22 cellular contexts compared by ENCODE assay signal in genomic region chr17:41844971-41845370, GRCh38. TPM values are rescaled to one million over a fixed set of nuclear protein-coding genes. Genes with fewer than 3 reads are reported as not detected.
DNase-seq lines count a peak whose midpoint lies in the region; ATAC-seq, FAIRE-seq and TF ChIP-seq lines count a peak whose summit lies in the region.
"Had no signal": no experiment of that assay in that cellular context is flagged by ENCODE, and none has a peak within 500 bp of the region (broad histone marks: within the 10 kb centered on the region; RNA-seq: fewer than 3 reads in every experiment).

No MANE protein-coding gene starts in this region.

- no peak overlapping the region for H3K18ac ChIP-seq in IMR-90 (ENCODE audit: low read depth, low read length)

- in situ Hi-C loops in IMR-90 (cut with MboI; ENCODE audit: low sequenced_read_pairs): no loop called here

- H3K4me1 ChIP-seq in IMR-90 (ENCODE audit: control insufficient read depth, insufficient read depth, low read length) (no peaks in the 10 kb centered on the region), RWPE2 (ENCODE audit: insufficient read depth, poor library complexity, severe bottlenecking) (no peaks in the 10 kb centered on the region), foreskin keratinocyte (no peaks in the 10 kb centered on the region), A673 (ENCODE audit: insufficient read depth, low read length, poor library complexity, severe bottlenecking) (no peaks in the 10 kb centered on the region), hepatocyte (ENCODE audit: insufficient read depth) (no peaks in the 10 kb centered on the region)

- H4K8ac ChIP-seq in IMR-90 (ENCODE audit: low read depth in 2 of 2, low read length in 2 of 2): no peak overlapping the region

- H3K79me1 ChIP-seq in IMR-90 (ENCODE audit: low read depth in 1 of 2, low read length in 2 of 2): peaks cover 12 to 24% of the 10 kb centered on the region in 2 experiments

- no peak for TF ChIP-seq RAD21 in IMR-90 (IDR thresholded peaks at IDR 0.05; ENCODE audit: low read length)

- H3K9me3 ChIP-seq in IMR-90 (ENCODE audit: control insufficient read depth, insufficient read depth, low read length) (no peaks in the 10 kb centered on the region), RWPE2 (ENCODE audit: severe bottlenecking) (no peaks in the 10 kb centered on the region), A673 (ENCODE audit: low read depth, low read length, poor library complexity, severe bottlenecking) (no peaks in the 10 kb centered on the region), hepatocyte (ENCODE audit: low read depth) (no peaks in the 10 kb centered on the region)

- H3K36me3 ChIP-seq in IMR-90 (ENCODE audit: control insufficient read depth, insufficient read depth, low read length) (0 out of 2 replicates have a peak, but pooled peaks cover 4% of the 10 kb centered on the region), RWPE2 (ENCODE audit: low read depth) (no peaks in the 10 kb centered on the region), A673 (ENCODE audit: insufficient read depth, low read length, poor library complexity, severe bottlenecking) (no peaks in the 10 kb centered on the region), hepatocyte (replicated peaks; ENCODE audit: insufficient read depth, low read depth) (no peaks in the 10 kb centered on the region)

- intact Hi-C loops in IMR-90 (cut with micrococcal nuclease) (no loop called here), A673 (cut with micrococcal nuclease; ENCODE audit: unreplicated experiment) (no loop called here)

- POLR2A ChIA-PET in IMR-90 (lab: Charles Lee; ENCODE audit: unreplicated experiment): no interaction called here
- POLR2A ChIA-PET in A673 (lab: Charles Lee; ENCODE audit: low non-redundant PET): no interaction called here

- H2AK9ac ChIP-seq in IMR-90 (replicated peaks; ENCODE audit: low read depth, low read length, poor library complexity): peak overlapping the region; percentile 79

- H3K79me2 ChIP-seq in hepatocyte: peaks cover 14% of the 10 kb centered on the region

- WGBS in IMR-90 (ENCODE audit: extremely low coverage in 2 of 2, insufficient read length in 1 of 2), 2 experiments: 61% methylated on average over 3 of the region's 6 CpGs; no CpG with 5 or more reads in 1 of the 2 experiments
- WGBS in hepatocyte (ENCODE audit: low lambda C conversion rate, missing lambda C conversion rate): 93% methylated on average over 6 of the region's 6 CpGs

- no peak for TF ChIP-seq POLR2A in IMR-90 (IDR thresholded peaks at IDR 0.05; ENCODE audit: low read depth, low read length)

- H4K5ac ChIP-seq in IMR-90 (ENCODE audit: low read depth, low read length): no peak overlapping the region

- H3K23ac ChIP-seq in IMR-90 (ENCODE audit: low read depth, low read length): no peak overlapping the region

- no peak overlapping the region for H3K9ac ChIP-seq in IMR-90 (ENCODE audit: low read depth, low read length)

- no peak overlapping the region for H2BK15ac ChIP-seq in IMR-90 (ENCODE audit: low read depth, low read length)

- H2AFZ ChIP-seq in IMR-90 (replicated peaks; ENCODE audit: low read length, poor library complexity): peak overlapping the region; percentile 24
- no peak overlapping the region for H2AFZ ChIP-seq in hepatocyte

- ATAC-seq in IMR-90 (ENCODE audit: low read depth): no peak
- peak; percentile 57; the same call in 1 of the 3 replicates for ATAC-seq in RWPE2 (ENCODE audit: low read depth)
- peak; percentile 33 for ATAC-seq in foreskin keratinocyte
- ATAC-seq: GM12878, SK-N-SH treated with all-trans-retinoic acid at 6 μM for 48 hours had no signal

- H2BK120ac ChIP-seq in IMR-90 (ENCODE audit: low read depth, low read length): no peak overlapping the region

- BruUV-seq in IMR-90 (replicated peaks; lab: Mats Ljungman, UMichigan) (no TSS peak), A673 (replicated peaks; lab: Mats Ljungman, UMichigan) (no TSS peak)

- peaks cover 29% of the 10 kb centered on the region for H4K20me1 ChIP-seq in IMR-90 (ENCODE audit: insufficient read depth, low read length)
- peaks cover 9% of the 10 kb centered on the region for H4K20me1 ChIP-seq in hepatocyte (ENCODE audit: insufficient read depth, poor library complexity, severe bottlenecking)

- H3K4me3 ChIP-seq in IMR-90 (ENCODE audit: insufficient read depth, low read depth, low read length) (no peak overlapping the region), RWPE2 (ENCODE audit: severe bottlenecking) (no peak overlapping the region), A673 (ENCODE audit: low read depth, low read length, poor library complexity, severe bottlenecking) (no peak overlapping the region), hepatocyte (no peak overlapping the region)
- H3K4me3 ChIP-seq: GM12878 had no signal

- H3K4ac ChIP-seq in IMR-90 (ENCODE audit: low read depth, low read length): no peak overlapping the region

- H3K27ac ChIP-seq in IMR-90 (ENCODE audit: insufficient read depth, low read length) (no peak overlapping the region), RWPE2 (ENCODE audit: poor library complexity, severe bottlenecking) (no peak overlapping the region), foreskin keratinocyte (no peak overlapping the region), A673 (ENCODE audit: low read depth, low read length, poor library complexity, severe bottlenecking) (no peak overlapping the region), hepatocyte (no peak overlapping the region)
- H3K27ac ChIP-seq: 22Rv1, C4-2B had no signal

- DNase-seq in Daoy (ENCODE audit: low read depth) (peak; percentile 41), IMR-90 (peak; percentile 35), RWPE2 (ENCODE audit: low spot score) (no peak), foreskin keratinocyte (peak in 1 of 2 donors; percentile 71), A673 (ENCODE audit: low spot score) (no peak), cerebellar nuclear complex (lab: John Stamatoyannopoulos, UW) (no peak), urothelium cell line (ENCODE audit: low spot score) (no peak), hepatocyte (ENCODE audit: low spot score) (no peak)
- DNase-seq: CD8-positive, alpha-beta memory T cell; DMS53; MV-4-11; NCI-H1105 treated with DMSO at 0.1 percent for 48 hours; NCI-H2081; NCI-H2171 treated with DMSO at 0.1 percent for 48 hours; NCI-H446 treated with DMSO at 0.1 percent for 48 hours; NCI-H526 treated with DMSO at 0.1 percent for 48 hours had no signal

- no peaks in the 10 kb centered on the region for H3K9me2 ChIP-seq in hepatocyte (replicated peaks; ENCODE audit: insufficient read depth)

- no peak overlapping the region for H4K91ac ChIP-seq in IMR-90 (ENCODE audit: insufficient read depth, low read depth, low read length)

- no peak overlapping the region for H2BK20ac ChIP-seq in IMR-90 (ENCODE audit: low read depth, low read length)

- H3K9me1 ChIP-seq in IMR-90 (ENCODE audit: insufficient read depth, low read length): peaks cover 11% of the 10 kb centered on the region

- H3K4me2 ChIP-seq in IMR-90 (ENCODE audit: low read depth, low read length): no peak overlapping the region
- no peak overlapping the region for H3K4me2 ChIP-seq in hepatocyte

- H2BK5ac ChIP-seq in IMR-90 (ENCODE audit: low read depth, low read length, poor library complexity, severe bottlenecking): no peak overlapping the region

- TF ChIP-seq CTCF in IMR-90 (conservative IDR thresholded peaks at IDR 0.05; ENCODE audit: low read depth, low read length) (no peak), RWPE2 (IDR thresholded peaks at IDR 0.05; ENCODE audit: poor library complexity, severe bottlenecking) (no peak), foreskin keratinocyte (conservative IDR thresholded peaks at IDR 0.05) (no peak), A673 (conservative IDR thresholded peaks at IDR 0.05; ENCODE audit: low read depth, low read length) (no peak), hepatocyte (IDR thresholded peaks at IDR 0.05; ENCODE audit: poor library complexity) (no peak)

- CTCF ChIA-PET in IMR-90 (lab: Yijun Ruan, JAX): no interaction called here
- CTCF ChIA-PET in A673 (lab: Charles Lee): no interaction called here

- H3K14ac ChIP-seq in IMR-90 (replicated peaks; ENCODE audit: low read depth, low read length): no peak overlapping the region

- FAIRE-seq in urothelium cell line (lab: Jason Lieb, UNC): no peak
- FAIRE-seq: GM12878, H1 had no signal

- dilution Hi-C loops in IMR-90 (cut with HindIII; ENCODE audit: low sequenced_read_pairs, unreplicated experiment): no loop called here

- H3K27me3 ChIP-seq in IMR-90 (ENCODE audit: control insufficient read depth, insufficient read depth, low read length) (no peaks in the 10 kb centered on the region), RWPE2 (ENCODE audit: insufficient read depth, poor library complexity, severe bottlenecking) (no peaks in the 10 kb centered on the region), foreskin keratinocyte (no peaks in the 10 kb centered on the region), A673 (replicated peaks; ENCODE audit: insufficient read depth, low read depth, low read length, poor library complexity) (no peaks in the 10 kb centered on the region), hepatocyte (no peaks in the 10 kb centered on the region)

- no peak overlapping the region for H3K56ac ChIP-seq in IMR-90 (ENCODE audit: extremely low read depth, insufficient read depth, low read length)

- no peak overlapping the region for H2AK5ac ChIP-seq in IMR-90 (ENCODE audit: low read depth, low read length)

RNA-seq across cellular contexts. Expression of gene KLHL10, which starts 7.3 kb away (rescaled TPM):
- total RNA-seq in Daoy (2014; rRNA removed; shearing (Covaris generic)): 0.74 TPM in 1 of 2 replicates, not detected in the other
- total RNA-seq in IMR-90 (2012; rRNA removed): under 0.01 and 0.18 TPM in 2 replicates
- 0.07 TPM in 1 of 2 replicates, not detected in the other for polyA plus RNA-seq in IMR-90 (2012; rRNA removed)
- polyA plus RNA-seq in IMR-90 (2012; cell fraction: cytosol; rRNA removed): 0.08 TPM in 1 of 2 replicates, not detected in the other
- 0.05 and 0.34 TPM in 2 replicates for polyA plus RNA-seq in IMR-90 (2012; cell fraction: nucleus; rRNA removed; ENCODE audit: low replicate concordance)
- total RNA-seq in foreskin keratinocyte: 0.04 TPM in 1 of 2 replicates, not detected in the other
- polyA plus RNA-seq in foreskin keratinocyte: not detected in 2 replicates
- not detected in 2 replicates for total RNA-seq in A673 (2021)
- total RNA-seq in hepatocyte: 0.43 TPM in 1 of 2 replicates, not detected in the other
- polyA plus RNA-seq in hepatocyte: not detected in 2 replicates
- total RNA-seq: CD8-positive, alpha-beta memory T cell had no signal

RNA-seq across cellular contexts. Expression of gene NT5C3B, which starts 8.9 kb away (rescaled TPM):
- total RNA-seq in Daoy (2014; rRNA removed; shearing (Covaris generic)): 67.6 and 79.3 TPM in 2 replicates
- total RNA-seq in IMR-90 (2012; rRNA removed) (83.0 and 92.7 TPM in 2 replicates), foreskin keratinocyte (61.8 and 93.7 TPM in 2 replicates), A673 (2021) (46.7 and 50.7 TPM in 2 replicates), hepatocyte (47.7 and 51.8 TPM in 2 replicates)
- polyA plus RNA-seq in IMR-90 (2012; rRNA removed) (58.0 and 59.9 TPM in 2 replicates), foreskin keratinocyte (79.5 and 104 TPM in 2 replicates), hepatocyte (85.1 and 87.8 TPM in 2 replicates)
- polyA plus RNA-seq in IMR-90 (2012; cell fraction: cytosol; rRNA removed): 47.4 and 50.6 TPM in 2 replicates
- 45.6 and 79.0 TPM in 2 replicates for polyA plus RNA-seq in IMR-90 (2012; cell fraction: nucleus; rRNA removed; ENCODE audit: low replicate concordance)

RNA-seq across cellular contexts. Expression of gene KLHL11, which starts 20.3 kb away (rescaled TPM):
- 26.8 and 27.8 TPM in 2 replicates for total RNA-seq in Daoy (2014; rRNA removed; shearing (Covaris generic))
- total RNA-seq in IMR-90 (2012; rRNA removed): 38.5 and 43.6 TPM in 2 replicates
- polyA plus RNA-seq in IMR-90 (2012; rRNA removed): 3.5 and 4.1 TPM in 2 replicates
- 1.5 TPM in 2 replicates for polyA plus RNA-seq in IMR-90 (2012; cell fraction: cytosol; rRNA removed)
- polyA plus RNA-seq in IMR-90 (2012; cell fraction: nucleus; rRNA removed; ENCODE audit: low replicate concordance): 1.5 and 3.6 TPM in 2 replicates
- 15.2 and 15.5 TPM in 2 replicates for total RNA-seq in foreskin keratinocyte
- 0.10 and 0.11 TPM in 2 replicates for polyA plus RNA-seq in foreskin keratinocyte
- 10.8 and 12.0 TPM in 2 replicates for total RNA-seq in A673 (2021)
- total RNA-seq in hepatocyte: 21.5 and 25.2 TPM in 2 replicates
- 9.0 and 10.0 TPM in 2 replicates for polyA plus RNA-seq in hepatocyte

RNA-seq across cellular contexts. Expression of gene FKBP10, which starts 32.2 kb away (rescaled TPM):
- 123 and 139 TPM in 2 replicates for total RNA-seq in Daoy (2014; rRNA removed; shearing (Covaris generic))
- total RNA-seq in IMR-90 (2012; rRNA removed): 156 and 170 TPM in 2 replicates
- 984 and 1,083 TPM in 2 replicates for polyA plus RNA-seq in IMR-90 (2012; rRNA removed)
- polyA plus RNA-seq in IMR-90 (2012; cell fraction: cytosol; rRNA removed): 808 and 968 TPM in 2 replicates
- 1,533 and 3,276 TPM in 2 replicates for polyA plus RNA-seq in IMR-90 (2012; cell fraction: nucleus; rRNA removed; ENCODE audit: low replicate concordance)
- 8.0 and 10.5 TPM in 2 replicates for total RNA-seq in foreskin keratinocyte
- 8.8 and 10.9 TPM in 2 replicates for polyA plus RNA-seq in foreskin keratinocyte
- total RNA-seq in A673 (2021): 30.0 and 43.6 TPM in 2 replicates
- total RNA-seq in hepatocyte: 239 and 290 TPM in 2 replicates
- polyA plus RNA-seq in hepatocyte: 88.0 and 92.0 TPM in 2 replicates
- polyA plus RNA-seq: CD8-positive, alpha-beta memory T cell; IgD-negative memory B cell had no signal

RNA-seq across cellular contexts. Expression of gene P3H4, which starts 33.2 kb away (rescaled TPM):
- total RNA-seq in Daoy (2014; rRNA removed; shearing (Covaris generic)): 44.4 and 60.9 TPM in 2 replicates
- total RNA-seq in IMR-90 (2012; rRNA removed) (21.5 and 22.2 TPM in 2 replicates), foreskin keratinocyte (8.8 and 13.7 TPM in 2 replicates), A673 (2021) (5.9 and 6.6 TPM in 2 replicates), hepatocyte (62.6 and 66.2 TPM in 2 replicates)
- polyA plus RNA-seq in IMR-90 (2012; rRNA removed) (66.7 and 76.9 TPM in 2 replicates), foreskin keratinocyte (9.1 and 11.8 TPM in 2 replicates), hepatocyte (109 and 110 TPM in 2 replicates)
- 97.5 and 103 TPM in 2 replicates for polyA plus RNA-seq in IMR-90 (2012; cell fraction: cytosol; rRNA removed)
- 24.6 and 46.5 TPM in 2 replicates for polyA plus RNA-seq in IMR-90 (2012; cell fraction: nucleus; rRNA removed; ENCODE audit: low replicate concordance)

Comparison
In these comparisons a context has a peak if more than half of its experiments do, and no peak if none do; other contexts are left out.
1. DNase-seq: peak in Daoy (single experiment) and IMR-90 (single experiment); none in RWPE2 (single experiment), A673 (single experiment), cerebellar nuclear complex (0 of 2), urothelium cell line (single experiment) and hepatocyte (single experiment).